ENCODE assay signal across 17 cellular contexts in genomic region chr4:86720508-86721068, GRCh38.
DNase-seq lines count a peak whose midpoint lies in the region; ATAC-seq and TF ChIP-seq lines count a peak whose summit lies in the region.
"Had no signal": no experiment of that assay in that cellular context is flagged by ENCODE, and none has a peak within 500 bp of the region (broad histone marks: within the 10 kb centered on the region; RNA-seq: fewer than 3 reads in every experiment).

No MANE protein-coding gene starts in this region.

- H3K9me2 ChIP-seq in hepatocyte (replicated peaks; ENCODE audit: insufficient read depth), result no peaks in the 10 kb centered on the region

- H3K27me3 Mint-ChIP-seq in brain, result no peaks in the 10 kb centered on the region
- H3K27me3 Mint-ChIP-seq: CD4-positive, alpha-beta T cell had no signal

- H3K9me3 ChIP-seq in hepatocyte (ENCODE audit: low read depth), result peaks cover 6% of the 10 kb centered on the region

- peaks cover 2% of the 10 kb centered on the region for H3K79me2 ChIP-seq in hepatocyte

- no peaks in the 10 kb centered on the region for H3K27me3 ChIP-seq in hepatocyte
- H3K27me3 ChIP-seq: cardiac muscle cell, SJCRH30 had no signal

- H3K4me2 ChIP-seq in hepatocyte, result no peak overlapping the region

- no peak overlapping the region for H2AFZ ChIP-seq in hepatocyte

- H3K4me1 Mint-ChIP-seq in brain, result no peaks in the 10 kb centered on the region
- H3K4me1 Mint-ChIP-seq: naive thymus-derived CD4-positive, alpha-beta T cell had no signal

- no peak overlapping the region for H3K4me3 ChIP-seq in hepatocyte
- H3K4me3 ChIP-seq: cardiac muscle cell, SJCRH30 had no signal

- H3K36me3 ChIP-seq in hepatocyte (replicated peaks; ENCODE audit: insufficient read depth, low read depth), result no peaks in the 10 kb centered on the region
- H3K36me3 ChIP-seq: SJCRH30 had no signal

- peak; percentile 81 for DNase-seq in HT1080 (ENCODE audit: low read depth)
- no peak for DNase-seq in hepatocyte (ENCODE audit: low spot score)
- no peak for DNase-seq in Right ventricle myocardium superior
- DNase-seq in middle frontal gyrus (ENCODE audit: extremely low spot score, low spot score), result no peak
- DNase-seq in NCI-H146 (lab: John Stamatoyannopoulos, UW), result no peak
- DNase-seq: activated CD8-positive, alpha-beta T cell treated with anti-CD3 and anti-CD28 coated beads, Interleukin-2, amount 10 ng/mL, durations not matched to agents 7 days and 5 days; activated gamma-delta T cell; CD4-positive, alpha-beta T cell; MV-4-11; naive thymus-derived CD4-positive, alpha-beta T cell; NCI-H2171; retina; SJCRH30 had no signal

- no peak for ATAC-seq in HG03342 (IDR thresholded peaks at IDR 0.05; ENCODE audit: unreplicated experiment)
- no peak for ATAC-seq in Right ventricle myocardium superior (ENCODE audit: poor library complexity)
- ATAC-seq: activated CD8-positive, alpha-beta T cell treated with anti-CD3 and anti-CD28 coated beads, Interleukin-2, amount 10 ng/mL, durations not matched to agents 7 days and 5 days; naive thymus-derived CD4-positive, alpha-beta T cell had no signal

- H3K27ac ChIP-seq in hepatocyte (peak overlapping the region; percentile 19), temporal lobe (ENCODE audit: low read depth, low read length) (peak overlapping the region; percentile 44)
- H3K27ac ChIP-seq: cardiac muscle cell, SJCRH30 had no signal

- H3K9me3 Mint-ChIP-seq in brain, result peaks cover 6 to 18% (median 10%) of the 10 kb centered on the region in 5 experiments

- WGBS in hepatocyte (ENCODE audit: low lambda C conversion rate, missing lambda C conversion rate), result 88% methylated on average over 3 of the region's 3 CpGs

- intact Hi-C loops in Right ventricle myocardium superior (cut with DNase I), result no loop called here

- peaks cover 78% of the 10 kb centered on the region for H3K36me3 Mint-ChIP-seq in brain
- H3K36me3 Mint-ChIP-seq: naive thymus-derived CD4-positive, alpha-beta T cell had no signal

- H4K20me1 ChIP-seq in hepatocyte (ENCODE audit: insufficient read depth, poor library complexity, severe bottlenecking), result peaks cover 3% of the 10 kb centered on the region

- H3K4me3 Mint-ChIP-seq in brain, result peak overlapping the region in 1 of 5 experiments; percentile 52
- H3K4me3 Mint-ChIP-seq: activated CD8-positive, alpha-beta T cell treated with anti-CD3 and anti-CD28 coated beads, Interleukin-2, amount 10 ng/mL, durations not matched to agents 7 days and 5 days; CD4-positive, alpha-beta T cell; naive thymus-derived CD4-positive, alpha-beta T cell had no signal

- H3K27ac Mint-ChIP-seq in brain, result peak overlapping the region in 4 of 5 experiments; percentile 51 to 89 (median 72)
- H3K27ac Mint-ChIP-seq: activated CD8-positive, alpha-beta T cell treated with anti-CD3 and anti-CD28 coated beads, Interleukin-2, amount 10 ng/mL, durations not matched to agents 7 days and 5 days; CD4-positive, alpha-beta T cell; naive thymus-derived CD4-positive, alpha-beta T cell had no signal

- TF ChIP-seq CTCF in brain (conservative IDR thresholded peaks at IDR 0.05), result no peak
- TF ChIP-seq CTCF in hepatocyte (IDR thresholded peaks at IDR 0.05; ENCODE audit: poor library complexity), result no peak

- H3K4me1 ChIP-seq in hepatocyte (ENCODE audit: insufficient read depth), result no peaks in the 10 kb centered on the region
- H3K4me1 ChIP-seq: SJCRH30 had no signal
